Comparison of ENCODE assay signal across 1 cellular context in the genomic region with DNA sequence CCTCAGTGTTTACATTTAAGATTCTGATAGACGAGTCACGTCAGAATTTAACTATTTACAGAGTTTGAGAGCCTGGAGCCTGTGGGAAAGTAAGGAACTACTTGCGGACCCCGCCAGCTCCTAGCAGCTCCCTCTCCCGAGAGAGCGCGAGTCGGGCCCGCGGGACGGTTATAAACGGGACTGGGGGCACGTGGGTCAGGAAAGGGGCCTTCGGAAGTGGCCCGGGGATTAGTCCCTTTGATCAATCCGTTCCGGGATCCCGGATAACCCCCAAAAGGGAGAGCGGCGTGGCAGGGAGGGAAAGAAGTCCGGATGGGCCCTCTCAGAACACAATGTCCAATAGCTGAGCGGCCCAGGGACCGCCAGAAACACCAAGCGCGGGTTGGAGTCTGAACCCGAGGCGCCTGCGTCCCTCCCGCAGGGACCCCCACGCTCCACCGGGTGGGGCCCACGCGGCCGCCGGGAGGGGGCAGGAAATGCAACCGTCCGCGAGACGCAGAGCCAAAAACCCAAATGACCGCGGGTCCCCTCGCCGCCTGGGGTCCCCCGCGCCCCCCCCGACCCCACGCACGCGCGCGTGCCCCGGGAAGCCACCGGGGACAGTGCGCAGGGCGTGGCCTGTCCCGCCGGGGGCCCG.
TF ChIP-seq lines count a peak whose summit lies in the region.

No MANE protein-coding gene starts in this region.

TF ChIP-seq in HEK293, 187 proteins besides CTCF, POLR2A, EP300 and RAD21 (continued from another document):
- TF ChIP-seq, protein P1, sequence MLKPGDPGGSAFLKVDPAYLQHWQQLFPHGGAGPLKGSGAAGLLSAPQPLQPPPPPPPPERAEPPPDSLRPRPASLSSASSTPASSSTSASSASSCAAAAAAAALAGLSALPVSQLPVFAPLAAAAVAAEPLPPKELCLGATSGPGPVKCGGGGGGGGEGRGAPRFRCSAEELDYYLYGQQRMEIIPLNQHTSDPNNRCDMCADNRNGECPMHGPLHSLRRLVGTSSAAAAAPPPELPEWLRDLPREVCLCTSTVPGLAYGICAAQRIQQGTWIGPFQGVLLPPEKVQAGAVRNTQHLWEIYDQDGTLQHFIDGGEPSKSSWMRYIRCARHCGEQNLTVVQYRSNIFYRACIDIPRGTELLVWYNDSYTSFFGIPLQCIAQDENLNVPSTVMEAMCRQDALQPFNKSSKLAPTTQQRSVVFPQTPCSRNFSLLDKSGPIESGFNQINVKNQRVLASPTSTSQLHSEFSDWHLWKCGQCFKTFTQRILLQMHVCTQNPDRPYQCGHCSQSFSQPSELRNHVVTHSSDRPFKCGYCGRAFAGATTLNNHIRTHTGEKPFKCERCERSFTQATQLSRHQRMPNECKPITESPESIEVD (tag by site-specific recombination; IDR thresholded peaks at IDR 0.05) = no peak
- TF ChIP-seq, protein P2, sequence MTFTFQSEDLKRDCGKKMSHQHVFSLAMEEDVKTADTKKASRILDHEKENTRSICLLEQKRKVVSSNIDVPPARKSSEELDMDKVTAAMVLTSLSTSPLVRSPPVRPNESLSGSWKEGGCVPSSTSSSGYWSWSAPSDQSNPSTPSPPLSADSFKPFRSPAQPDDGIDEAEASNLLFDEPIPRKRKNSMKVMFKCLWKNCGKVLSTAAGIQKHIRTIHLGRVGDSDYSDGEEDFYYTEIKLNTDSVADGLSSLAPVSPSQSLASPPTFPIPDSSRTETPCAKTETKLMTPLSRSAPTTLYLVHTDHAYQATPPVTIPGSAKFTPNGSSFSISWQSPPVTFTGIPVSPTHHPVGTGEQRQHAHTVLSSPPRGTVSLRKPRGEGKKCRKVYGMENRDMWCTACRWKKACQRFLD (tag by site-specific recombination; IDR thresholded peaks at IDR 0.05) = no peak
- no peak for TF ChIP-seq MEIS1 (CRISPR knock-in tag; IDR thresholded peaks at IDR 0.05; ENCODE audit: borderline replicate concordance)
- TF ChIP-seq SP3 (tag by site-specific recombination; IDR thresholded peaks at IDR 0.05) = no peak
- no peak for TF ChIP-seq ZBTB7A (tag by site-specific recombination; IDR thresholded peaks at IDR 0.05; ENCODE audit: low read depth)
- 0 out of 2 replicates have a peak, but pooled peaks have one; percentile 13 for TF ChIP-seq ZBTB8A (tag by site-specific recombination; IDR thresholded peaks at IDR 0.05)
- no peak for TF ChIP-seq ZNF23 (tag by site-specific recombination; IDR thresholded peaks at IDR 0.05; ENCODE audit: borderline replicate concordance)
- TF ChIP-seq ZNF132 (tag by site-specific recombination; IDR thresholded peaks at IDR 0.05; ENCODE audit: borderline replicate concordance) = no peak
- TF ChIP-seq, protein P3, sequence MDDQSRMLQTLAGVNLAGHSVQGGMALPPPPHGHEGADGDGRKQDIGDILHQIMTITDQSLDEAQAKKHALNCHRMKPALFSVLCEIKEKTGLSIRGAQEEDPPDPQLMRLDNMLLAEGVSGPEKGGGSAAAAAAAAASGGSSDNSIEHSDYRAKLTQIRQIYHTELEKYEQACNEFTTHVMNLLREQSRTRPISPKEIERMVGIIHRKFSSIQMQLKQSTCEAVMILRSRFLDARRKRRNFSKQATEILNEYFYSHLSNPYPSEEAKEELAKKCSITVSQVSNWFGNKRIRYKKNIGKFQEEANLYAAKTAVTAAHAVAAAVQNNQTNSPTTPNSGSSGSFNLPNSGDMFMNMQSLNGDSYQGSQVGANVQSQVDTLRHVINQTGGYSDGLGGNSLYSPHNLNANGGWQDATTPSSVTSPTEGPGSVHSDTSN (CRISPR knock-in tag; IDR thresholded peaks at IDR 0.05) = no peak
- TF ChIP-seq ZNF433 (tag by site-specific recombination; IDR thresholded peaks at IDR 0.05; ENCODE audit: low read depth) = no peak
- TF ChIP-seq, protein P4, sequence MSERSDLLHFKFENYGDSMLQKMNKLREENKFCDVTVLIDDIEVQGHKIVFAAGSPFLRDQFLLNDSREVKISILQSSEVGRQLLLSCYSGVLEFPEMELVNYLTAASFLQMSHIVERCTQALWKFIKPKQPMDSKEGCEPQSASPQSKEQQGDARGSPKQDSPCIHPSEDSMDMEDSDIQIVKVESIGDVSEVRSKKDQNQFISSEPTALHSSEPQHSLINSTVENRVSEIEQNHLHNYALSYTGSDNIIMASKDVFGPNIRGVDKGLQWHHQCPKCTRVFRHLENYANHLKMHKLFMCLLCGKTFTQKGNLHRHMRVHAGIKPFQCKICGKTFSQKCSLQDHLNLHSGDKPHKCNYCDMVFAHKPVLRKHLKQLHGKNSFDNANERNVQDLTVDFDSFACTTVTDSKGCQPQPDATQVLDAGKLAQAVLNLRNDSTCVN (tag by site-specific recombination; optimal IDR thresholded peaks at IDR 0.05) = peak; percentile 33
- TF ChIP-seq GFI1B (tag by site-specific recombination; IDR thresholded peaks at IDR 0.05) = no peak
- TF ChIP-seq, protein P5, sequence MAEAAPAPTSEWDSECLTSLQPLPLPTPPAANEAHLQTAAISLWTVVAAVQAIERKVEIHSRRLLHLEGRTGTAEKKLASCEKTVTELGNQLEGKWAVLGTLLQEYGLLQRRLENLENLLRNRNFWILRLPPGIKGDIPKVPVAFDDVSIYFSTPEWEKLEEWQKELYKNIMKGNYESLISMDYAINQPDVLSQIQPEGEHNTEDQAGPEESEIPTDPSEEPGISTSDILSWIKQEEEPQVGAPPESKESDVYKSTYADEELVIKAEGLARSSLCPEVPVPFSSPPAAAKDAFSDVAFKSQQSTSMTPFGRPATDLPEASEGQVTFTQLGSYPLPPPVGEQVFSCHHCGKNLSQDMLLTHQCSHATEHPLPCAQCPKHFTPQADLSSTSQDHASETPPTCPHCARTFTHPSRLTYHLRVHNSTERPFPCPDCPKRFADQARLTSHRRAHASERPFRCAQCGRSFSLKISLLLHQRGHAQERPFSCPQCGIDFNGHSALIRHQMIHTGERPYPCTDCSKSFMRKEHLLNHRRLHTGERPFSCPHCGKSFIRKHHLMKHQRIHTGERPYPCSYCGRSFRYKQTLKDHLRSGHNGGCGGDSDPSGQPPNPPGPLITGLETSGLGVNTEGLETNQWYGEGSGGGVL (tag by site-specific recombination; IDR thresholded peaks at IDR 0.05) = no peak
- TF ChIP-seq, protein P6, sequence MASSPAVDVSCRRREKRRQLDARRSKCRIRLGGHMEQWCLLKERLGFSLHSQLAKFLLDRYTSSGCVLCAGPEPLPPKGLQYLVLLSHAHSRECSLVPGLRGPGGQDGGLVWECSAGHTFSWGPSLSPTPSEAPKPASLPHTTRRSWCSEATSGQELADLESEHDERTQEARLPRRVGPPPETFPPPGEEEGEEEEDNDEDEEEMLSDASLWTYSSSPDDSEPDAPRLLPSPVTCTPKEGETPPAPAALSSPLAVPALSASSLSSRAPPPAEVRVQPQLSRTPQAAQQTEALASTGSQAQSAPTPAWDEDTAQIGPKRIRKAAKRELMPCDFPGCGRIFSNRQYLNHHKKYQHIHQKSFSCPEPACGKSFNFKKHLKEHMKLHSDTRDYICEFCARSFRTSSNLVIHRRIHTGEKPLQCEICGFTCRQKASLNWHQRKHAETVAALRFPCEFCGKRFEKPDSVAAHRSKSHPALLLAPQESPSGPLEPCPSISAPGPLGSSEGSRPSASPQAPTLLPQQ (tag by site-specific recombination; IDR thresholded peaks at IDR 0.05) = peak; percentile 82
- peak; percentile 84 for TF ChIP-seq GLIS2 (tag by site-specific recombination; IDR thresholded peaks at IDR 0.05)
- TF ChIP-seq ZNF354C (tag by site-specific recombination; IDR thresholded peaks at IDR 0.05; ENCODE audit: borderline replicate concordance, low read depth) = no peak
- TF ChIP-seq ZNF202 (tag by site-specific recombination; IDR thresholded peaks at IDR 0.05; ENCODE audit: borderline replicate concordance) = peak; percentile 83; the same call in 1 of the 2 replicates
- TF ChIP-seq ZSCAN23 (tag by site-specific recombination; IDR thresholded peaks at IDR 0.05) = no peak
- no peak for TF ChIP-seq SCRT1 (tag by site-specific recombination; IDR thresholded peaks at IDR 0.05; ENCODE audit: borderline replicate concordance)
- peak; percentile 67 for TF ChIP-seq ZIC2 (tag by site-specific recombination; IDR thresholded peaks at IDR 0.05)
- no peak for TF ChIP-seq ZNF555 (tag by site-specific recombination; conservative IDR thresholded peaks at IDR 0.05)
- peak; percentile 69 for TF ChIP-seq IKZF3 (tag by site-specific recombination; IDR thresholded peaks at IDR 0.05)
- TF ChIP-seq ZNF174 (tag by site-specific recombination; IDR thresholded peaks at IDR 0.05) = no peak
